8 cellular contexts compared by ENCODE assay signal in the genomic region with DNA sequence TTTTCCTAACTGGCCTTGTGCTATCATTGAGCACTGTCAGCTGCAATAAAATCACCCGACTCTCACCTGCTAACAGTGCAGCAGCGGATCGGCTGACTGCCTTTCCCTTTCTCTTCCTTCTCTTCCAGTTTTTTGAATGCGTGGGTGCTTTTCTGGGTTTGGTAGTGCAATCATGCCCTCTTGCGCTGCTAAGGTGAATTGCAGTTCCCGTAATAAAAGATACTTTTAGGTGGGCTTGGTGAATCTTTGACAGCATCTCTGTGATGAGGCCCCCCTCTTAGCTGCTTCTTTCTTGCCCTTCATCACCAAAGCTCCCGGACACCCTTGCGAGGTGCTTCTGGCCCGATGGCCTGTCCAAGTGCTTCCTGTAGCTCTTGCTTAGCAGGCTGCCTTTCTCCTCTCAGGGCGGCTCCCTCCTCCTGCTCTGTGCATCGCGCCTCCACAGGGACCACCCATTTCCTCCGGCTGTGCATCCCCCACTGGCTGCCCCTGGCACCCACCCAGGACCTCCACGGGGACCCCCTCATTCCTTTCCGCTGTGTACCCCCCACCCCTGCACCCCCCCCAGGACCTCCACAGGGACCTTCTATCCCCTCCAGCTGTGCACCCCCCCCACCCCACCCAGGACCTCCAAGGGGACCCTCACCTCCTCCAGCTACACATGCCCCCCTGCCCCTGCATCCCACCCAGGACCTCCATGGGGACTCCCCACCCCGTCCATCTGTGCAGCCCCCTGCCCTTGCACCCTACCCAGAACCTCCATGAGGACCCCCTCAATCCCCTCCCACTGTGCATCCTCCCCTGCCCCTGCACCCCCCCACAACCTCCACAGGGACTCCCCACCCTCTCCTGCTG. TPM values are rescaled to one million over a fixed set of nuclear protein-coding genes. Genes with fewer than 3 reads are reported as not detected.
A peak's percentile ranks its signal among the peaks of the same experiment; 100 is the strongest.
DNase-seq lines count a peak whose midpoint lies in the region; ATAC-seq, FAIRE-seq and TF ChIP-seq lines count a peak whose summit lies in the region.

No MANE protein-coding gene starts in this region.

- H3K36me3 ChIP-seq in lower lobe of right lung, result no peaks in the 10 kb centered on the region

- ATAC-seq in activated B cell treated with CpG ODN at 0.5 μM for 24 hours (ENCODE audit: low read depth), result peak; percentile 52
- ATAC-seq in lower lobe of right lung, result peak; percentile 68 to 72
- ATAC-seq in GM21528 (IDR thresholded peaks at IDR 0.05; ENCODE audit: low FRiP score, unreplicated experiment), result no peak

- peaks cover 15% of the 10 kb centered on the region for H3K4me1 Mint-ChIP-seq in activated B cell treated with CpG ODN at 0.5 μM for 24 hours

- H3K36me3 Mint-ChIP-seq in activated B cell treated with CpG ODN at 0.5 μM for 24 hours (ENCODE audit: low read depth), result peaks cover 4% of the 10 kb centered on the region

- CTCF ChIA-PET in activated B cell treated with CpG ODN at 0.5 μM for 24 hours (lab: Charles Lee), result interaction anchor here (0.7 to 4.8 kb wide), 7 partner anchors 15 to 200 kb away, joined by 3 to 50 read pairs (median 12); a partner anchor contains a TSS

- H3K27ac ChIP-seq in lower lobe of right lung, result no peak overlapping the region

- DNase-seq in A172 (ENCODE audit: low spot score) (peak; percentile 56), GM12892 (ENCODE audit: insufficient read length) (no peak), NCI-H2196 (lab: John Stamatoyannopoulos, UW; ENCODE audit: unreplicated experiment) (peak; percentile 33), activated B cell treated with CpG ODN at 0.5 μM for 24 hours (no peak), dermis blood vessel endothelial cell (peak; percentile 73), lower lobe of right lung (peak; percentile 53)
- peak; percentile 16 to 21 for DNase-seq in stimulated activated CD8-positive, alpha-beta memory T cell treated with anti-CD3 and anti-CD28 coated beads, Interleukin-2, amount 100 ng/mL, for 1 hour (ENCODE audit: low read depth in 2 of 2)

- peak overlapping the region; percentile 22 for H3K4me3 ChIP-seq in lower lobe of right lung

- no peak overlapping the region for H3K4me3 Mint-ChIP-seq in activated B cell treated with CpG ODN at 0.5 μM for 24 hours

- H3K27me3 ChIP-seq in lower lobe of right lung (ENCODE audit: low read depth), result peaks cover 8% of the 10 kb centered on the region

- TF ChIP-seq POLR2A in GM12892 (IDR thresholded peaks at IDR 0.05; ENCODE audit: low read depth, low read length), result no peak

- H3K27me3 Mint-ChIP-seq in activated B cell treated with CpG ODN at 0.5 μM for 24 hours, result peaks cover 3% of the 10 kb centered on the region

- peak; percentile 81 for FAIRE-seq in GM12892 (lab: Jason Lieb, UNC)

- TF ChIP-seq CTCF in activated B cell treated with CpG ODN at 0.5 μM for 24 hours (IDR thresholded peaks at IDR 0.05) (peak; percentile 89), lower lobe of right lung (IDR thresholded peaks at IDR 0.05) (peak; percentile 86)

- H3K9me3 ChIP-seq in lower lobe of right lung, result no peaks in the 10 kb centered on the region

- intact Hi-C loops in activated B cell treated with CpG ODN at 0.5 μM for 24 hours (cut with micrococcal nuclease) (loop anchor here (1.0 to 2.0 kb wide), 5 partner anchors 24 to 408 kb away; a partner anchor contains a TSS), lower lobe of right lung (cut with DNase I) (no loop called here)

- H3K9me3 Mint-ChIP-seq in activated B cell treated with CpG ODN at 0.5 μM for 24 hours, result no peaks in the 10 kb centered on the region

- POLR2A ChIA-PET in activated B cell treated with CpG ODN at 0.5 μM for 24 hours (lab: Charles Lee), result interaction anchor here (0.6 to 1.2 kb wide), 3 partner anchors 21 to 51 kb away, joined by 4 to 7 read pairs (median 4); a partner anchor contains a TSS

- H3K4me1 ChIP-seq in lower lobe of right lung, result peaks cover 18% of the 10 kb centered on the region

- H3K27ac Mint-ChIP-seq in activated B cell treated with CpG ODN at 0.5 μM for 24 hours, result no peak overlapping the region

RNA-seq across cellular contexts. Expression of a gene that starts 50.8 kb away (rescaled TPM):
- total RNA-seq in A172 (2014; rRNA removed; shearing (Covaris generic)), result 936 and 1,240 TPM in 2 replicates
- 5,581 TPM for polyA plus RNA-seq in GM12892 (2012; ENCODE audit: missing spikeins)
- total RNA-seq in activated B cell treated with CpG ODN at 0.5 μM for 24 hours (2,996 and 3,448 TPM in 2 replicates), dermis blood vessel endothelial cell (632 and 1,383 TPM in 2 replicates), lower lobe of right lung (1,243 TPM)

Comparison
In these comparisons a context has a peak if more than half of its experiments do, and no peak if none do; other contexts are left out.
1. DNase-seq: peak in A172 (single experiment), NCI-H2196 (single experiment), dermis blood vessel endothelial cell (single experiment), lower lobe of right lung (single experiment) and stimulated activated CD8-positive, alpha-beta memory T cell treated with anti-CD3 and anti-CD28 coated beads, Interleukin-2, amount 100 ng/mL, for 1 hour (2 of 2); none in GM12892 (single experiment) and activated B cell treated with CpG ODN at 0.5 μM for 24 hours (single experiment).